Comparison of ENCODE assay signal across 14 cellular contexts in the genomic region with DNA sequence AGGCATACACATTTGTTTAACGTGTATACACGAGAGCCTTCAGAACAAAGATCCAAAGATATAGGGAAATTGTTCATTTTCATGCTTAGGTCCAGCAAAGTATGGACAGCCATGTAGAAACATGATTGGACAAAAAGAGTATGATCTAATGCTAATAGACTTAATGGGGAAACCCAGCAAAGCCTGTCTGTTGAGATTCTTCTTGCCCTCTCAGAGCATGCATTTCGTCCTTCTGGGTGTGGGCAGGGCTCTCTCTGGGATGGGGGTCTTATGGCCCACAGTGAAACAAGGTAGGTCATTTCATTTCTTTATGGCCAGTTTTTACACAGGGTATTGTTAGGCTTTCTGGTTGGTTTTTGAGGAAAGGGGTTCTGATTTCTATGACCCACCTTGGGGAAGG.
DNase-seq lines count a peak whose midpoint lies in the region; TF ChIP-seq lines count a peak whose summit lies in the region.
"Had no signal": no experiment of that assay in that cellular context is flagged by ENCODE, and none has a peak within 500 bp of the region (broad histone marks: within the 10 kb centered on the region; RNA-seq: fewer than 3 reads in every experiment).

No MANE protein-coding gene starts in this region.

- no peak overlapping the region for H2BK20ac ChIP-seq in H9 (ENCODE audit: low read depth, low read length, poor library complexity, severe bottlenecking)

- no peaks in the 10 kb centered on the region for H3K36me3 ChIP-seq in trophoblast cell (ENCODE audit: control insufficient read depth in 1 of 2, insufficient read depth in 2 of 2, low read length in 2 of 2)
- H3K36me3 ChIP-seq: HAP-1 had no signal

- H2AK5ac ChIP-seq in H9 (ENCODE audit: insufficient read length, low read length) (no peak overlapping the region), trophoblast cell (ENCODE audit: low read length) (no peak overlapping the region)

- no peaks in the 10 kb centered on the region for H3K23me2 ChIP-seq in H9 (ENCODE audit: insufficient read length, low read depth, low read length, poor library complexity, severe bottlenecking)

- DNase-seq in H9 (no peak), epithelial cell of esophagus (ENCODE audit: low read depth) (peak; percentile 41), trophoblast cell (peak; percentile 59 to 87), inferior parietal cortex (ENCODE audit: extremely low spot score) (no peak), NCI-H510A (lab: John Stamatoyannopoulos, UW) (no peak)
- DNase-seq in stimulated activated CD4-positive, alpha-beta T cell treated with anti-CD3 and anti-CD28 coated beads, Interleukin-2, amount 100 ng/mL, for 48 hours = no peak
- DNase-seq: CD8-positive, alpha-beta T cell; COR-L47; DND-41; GF-D8; GM23248 had no signal

- H3K4ac ChIP-seq in H9 (ENCODE audit: low read depth, low read length) (no peak overlapping the region), trophoblast cell (ENCODE audit: low read depth, low read length) (no peak overlapping the region)

- H3K79me2 ChIP-seq in H9 (ENCODE audit: insufficient read depth, low read length) (no peaks in the 10 kb centered on the region), trophoblast cell (ENCODE audit: control insufficient read depth, insufficient read depth, low read length, poor library complexity) (peaks cover 2% of the 10 kb centered on the region)

- H3K79me1 ChIP-seq in H9 (ENCODE audit: insufficient read depth, low read depth, low read length, poor library complexity, severe bottlenecking) (no peaks in the 10 kb centered on the region), trophoblast cell (ENCODE audit: low read length) (peaks cover 4% of the 10 kb centered on the region)

- H4K5ac ChIP-seq in H9 (ENCODE audit: insufficient read length, low read depth, low read length) = no peak overlapping the region

- H3K4me1 ChIP-seq in H9 (ENCODE audit: insufficient read depth, low read length) = no peaks in the 10 kb centered on the region
- H3K4me1 ChIP-seq in trophoblast cell (ENCODE audit: control insufficient read depth in 1 of 2, insufficient read depth in 2 of 2, low read length in 2 of 2) = peaks cover 4 to 9% of the 10 kb centered on the region in 2 experiments
- H3K4me1 ChIP-seq: HAP-1 had no signal

- H3K27ac Mint-ChIP-seq in H9 = peak overlapping the region; percentile 2 to 91 (median 6); a peak in 3 of 7 replicates
- H3K27ac Mint-ChIP-seq: CD14-positive monocyte; CD8-positive, alpha-beta T cell; IgD-negative memory B cell had no signal

- H3K27ac ChIP-seq in H9 (ENCODE audit: insufficient read length, low read depth, low read length) = no peak overlapping the region
- H3K27ac ChIP-seq in trophoblast cell (ENCODE audit: low read depth, low read length) = peak overlapping the region; percentile 80
- H3K27ac ChIP-seq: GM23248 had no signal

- peaks cover 13 to 17% of the 10 kb centered on the region in 2 experiments for H3K4me1 Mint-ChIP-seq in H9

- H3K9ac ChIP-seq in H9 (ENCODE audit: extremely low read depth, insufficient read length, low read length) (no peak overlapping the region), trophoblast cell (ENCODE audit: low read length) (no peak overlapping the region)
- H3K9ac ChIP-seq: GM23248 had no signal

- peak overlapping the region; percentile 60 for H4K12ac ChIP-seq in trophoblast cell (ENCODE audit: low read depth, low read length)

- no peak overlapping the region for H2BK12ac ChIP-seq in H9 (ENCODE audit: insufficient read length, low read depth, low read length)
- H2BK12ac ChIP-seq in trophoblast cell (ENCODE audit: low read length) = peak overlapping the region; percentile 71

- H3K14ac ChIP-seq in H9 (ENCODE audit: insufficient read depth, low read length) (no peak overlapping the region), trophoblast cell (ENCODE audit: low read length) (peak overlapping the region; percentile 53)

- no CpG with 5 or more reads among the region's 3 CpGs for WGBS in H9 (ENCODE audit: extremely low coverage, insufficient read length, low lambda C conversion rate)
- WGBS in trophoblast cell (ENCODE audit: extremely low coverage, insufficient coverage, insufficient read length) = no CpG with 5 or more reads among the region's 3 CpGs

- H2AFZ ChIP-seq in H9 (ENCODE audit: low read length) = no peak overlapping the region
- H2AFZ ChIP-seq in trophoblast cell (ENCODE audit: insufficient read depth, low read length, poor library complexity) = no peak overlapping the region
- H2AFZ ChIP-seq: GM23248 had no signal

- no peak overlapping the region for H3K4me3 ChIP-seq in epithelial cell of esophagus (ENCODE audit: low read length)
- H3K4me3 ChIP-seq in trophoblast cell (ENCODE audit: low read depth, low read length) = no peak overlapping the region
- H3K4me3 ChIP-seq: GM23248, HAP-1 had no signal

- H3K4me3 Mint-ChIP-seq in H9 = no peak overlapping the region
- H3K4me3 Mint-ChIP-seq: CD14-positive monocyte; CD8-positive, alpha-beta T cell had no signal

- no peak overlapping the region for H3K23ac ChIP-seq in H9 (ENCODE audit: insufficient read length, low read depth, low read length)
- H3K23ac ChIP-seq in trophoblast cell (ENCODE audit: low read length) = no peak overlapping the region

- H3K56ac ChIP-seq in H9 (ENCODE audit: insufficient read length, low read depth, low read length) = no peak overlapping the region

- H3K27me3 ChIP-seq in H9 (ENCODE audit: insufficient read depth, low read length) (no peaks in the 10 kb centered on the region), trophoblast cell (ENCODE audit: insufficient read depth, low read length) (no peaks in the 10 kb centered on the region)

- H3K9me3 ChIP-seq in H9 (ENCODE audit: control insufficient read depth, low read depth, low read length) (no peaks in the 10 kb centered on the region), trophoblast cell (ENCODE audit: insufficient read depth, low read depth, low read length) (no peaks in the 10 kb centered on the region)
- H3K9me3 ChIP-seq: HAP-1 had no signal

- no peak overlapping the region for H3T11ph ChIP-seq in H9 (ENCODE audit: low read length)

- no peaks in the 10 kb centered on the region; a peak in 1 of 7 replicates for H3K36me3 Mint-ChIP-seq in H9 (ENCODE audit: insufficient read depth in 1 of 3, low read depth in 3 of 3)
- H3K36me3 Mint-ChIP-seq: IgD-negative memory B cell had no signal

- H2BK120ac ChIP-seq in H9 (ENCODE audit: low read depth, low read length, poor library complexity, severe bottlenecking) = no peak overlapping the region
- H2BK120ac ChIP-seq in trophoblast cell (ENCODE audit: insufficient read depth, low read length, poor library complexity) = peak overlapping the region; percentile 91

- H4K20me1 ChIP-seq in H9 (ENCODE audit: control insufficient read depth, insufficient read depth, insufficient read length) = no peaks in the 10 kb centered on the region

- TF ChIP-seq CTCF in H9 (conservative IDR thresholded peaks at IDR 0.05) (no peak), epithelial cell of esophagus (IDR thresholded peaks at IDR 0.05; ENCODE audit: insufficient read depth, low read depth, low read length, missing control alignments) (no peak)

- H4K91ac ChIP-seq in H9 (ENCODE audit: insufficient read length, low read depth, low read length) (no peak overlapping the region), trophoblast cell (ENCODE audit: low read depth, low read length) (peak overlapping the region; percentile 72)

- H2BK15ac ChIP-seq in H9 (ENCODE audit: low read depth, low read length) = no peak overlapping the region

- no peaks in the 10 kb centered on the region for H3K27me3 Mint-ChIP-seq in H9 (ENCODE audit: low read depth)
- H3K27me3 Mint-ChIP-seq: IgD-negative memory B cell had no signal

- H4K8ac ChIP-seq in H9 (replicated peaks; ENCODE audit: insufficient read length, low read depth, low read length) = no peak overlapping the region
- H4K8ac ChIP-seq in trophoblast cell (ENCODE audit: low read depth, low read length) = no peak overlapping the region

- H2BK5ac ChIP-seq in H9 (ENCODE audit: insufficient read length, low read length) = no peak overlapping the region
- peak overlapping the region; percentile 73 for H2BK5ac ChIP-seq in trophoblast cell (ENCODE audit: low read depth, low read length, poor library complexity)

- H3K4me2 ChIP-seq in H9 (ENCODE audit: insufficient read depth, insufficient read length, low read length) (no peak overlapping the region), trophoblast cell (ENCODE audit: low read length) (peak overlapping the region; percentile 37)

- no peaks in the 10 kb centered on the region; a peak in 1 of 5 replicates for H3K9me3 Mint-ChIP-seq in H9
- H3K9me3 Mint-ChIP-seq: CD8-positive, alpha-beta T cell had no signal

- H3K18ac ChIP-seq in H9 (ENCODE audit: insufficient read length, low read depth, low read length) (no peak overlapping the region), trophoblast cell (ENCODE audit: low read length) (no peak overlapping the region)

Comparison
In these comparisons a context has a peak if more than half of its experiments do, and no peak if none do; other contexts are left out.
1. DNase-seq: peak in epithelial cell of esophagus (single experiment) and trophoblast cell (2 of 2); none in H9 (single experiment), inferior parietal cortex (single experiment), stimulated activated CD4-positive, alpha-beta T cell treated with anti-CD3 and anti-CD28 coated beads, Interleukin-2, amount 100 ng/mL, for 48 hours (0 of 2) and NCI-H510A (single experiment).